In genomic region chr2:12074884-12075217, GRCh38 we compare ENCODE assay signal across 20 cellular contexts.
"Had no signal": no experiment of that assay in that cellular context is flagged by ENCODE, and none has a peak within 500 bp of the region (broad histone marks: within the 10 kb centered on the region; RNA-seq: fewer than 3 reads in every experiment).

No MANE protein-coding gene starts in this region.

- H3K9ac ChIP-seq: neural progenitor cell had no signal

- H3K4me3 ChIP-seq: colonic mucosa, hepatocyte, lung, neural progenitor cell, pancreas, tibial artery, upper lobe of left lung, uterus had no signal

- H3K4me3 Mint-ChIP-seq: naive B cell; neural progenitor cell; stimulated activated effector memory CD8-positive, alpha-beta T cell treated with anti-CD3 and anti-CD28 coated beads, Interleukin-12 subunit alpha, Interleukin-12 subunit beta, amount 100 ng/mL, for 72 hours; stimulated activated naive CD8-positive, alpha-beta T cell treated with anti-CD3 and anti-CD28 coated beads, Interleukin-15, Interleukin-2, amounts not matched to agents 100 ng/mL and 50 ng/mL, for 24 hours had no signal

- H3K27ac ChIP-seq: colonic mucosa, hepatocyte, neural progenitor cell, pancreas, tibial artery, upper lobe of left lung, uterus had no signal

- H3K4me2 ChIP-seq: hepatocyte, neural progenitor cell had no signal

- H3K27me3 ChIP-seq: colonic mucosa, hepatocyte, neural progenitor cell, pancreas, tibial artery, upper lobe of left lung, uterus had no signal

- DNase-seq: colonic mucosa; dermis blood vessel endothelial cell; left colon; left ventricle myocardium superior; mesenchymal stem cell; naive B cell; occipital lobe; pancreas; right cardiac atrium; stimulated activated CD4-positive, alpha-beta T cell treated with anti-CD3 and anti-CD28 coated beads, Interleukin-4, amount 100 ng/mL, for 1 hour; stimulated activated CD8-positive, alpha-beta memory T cell treated with anti-CD3 and anti-CD28 coated beads, Interleukin-4, amount 100 ng/mL, for 48 hours; tibial artery; upper lobe of left lung; uterus had no signal

- H3K79me2 ChIP-seq: hepatocyte had no signal

- H3K27me3 Mint-ChIP-seq: naive B cell; progenitor cell of endocrine pancreas; stimulated activated naive CD8-positive, alpha-beta T cell treated with anti-CD3 and anti-CD28 coated beads, Interleukin-15, Interleukin-2, amounts not matched to agents 100 ng/mL and 50 ng/mL, for 24 hours had no signal

- H2AFZ ChIP-seq: hepatocyte, neural progenitor cell had no signal

- H3K9me3 ChIP-seq: colonic mucosa, pancreas, tibial artery, upper lobe of left lung, uterus had no signal

- H3K36me3 Mint-ChIP-seq: naive B cell; neural progenitor cell; stimulated activated effector memory CD8-positive, alpha-beta T cell treated with anti-CD3 and anti-CD28 coated beads, Interleukin-12 subunit alpha, Interleukin-12 subunit beta, amount 100 ng/mL, for 72 hours had no signal

- H3K27ac Mint-ChIP-seq: naive B cell; neural progenitor cell; progenitor cell of endocrine pancreas; stimulated activated effector memory CD8-positive, alpha-beta T cell treated with anti-CD3 and anti-CD28 coated beads, Interleukin-12 subunit alpha, Interleukin-12 subunit beta, amount 100 ng/mL, for 72 hours; stimulated activated naive CD8-positive, alpha-beta T cell treated with anti-CD3 and anti-CD28 coated beads, Interleukin-15, Interleukin-2, amounts not matched to agents 100 ng/mL and 50 ng/mL, for 24 hours had no signal

- H3K4me1 ChIP-seq: colonic mucosa, pancreas, tibial artery, upper lobe of left lung, uterus had no signal

- H3K36me3 ChIP-seq: colonic mucosa, neural progenitor cell, pancreas, tibial artery, upper lobe of left lung, uterus had no signal

- H3K9me3 Mint-ChIP-seq: neural progenitor cell; stimulated activated effector memory CD8-positive, alpha-beta T cell treated with anti-CD3 and anti-CD28 coated beads, Interleukin-12 subunit alpha, Interleukin-12 subunit beta, amount 100 ng/mL, for 72 hours; stimulated activated naive CD8-positive, alpha-beta T cell treated with anti-CD3 and anti-CD28 coated beads, Interleukin-15, Interleukin-2, amounts not matched to agents 100 ng/mL and 50 ng/mL, for 24 hours had no signal

- ATAC-seq: left colon, left ventricle myocardium superior, pancreas, right cardiac atrium had no signal
